Comparison of ENCODE assay signal across 17 cellular contexts in genomic region chr3:37961622-37962455, GRCh38. TPM values are rescaled to one million over a fixed set of nuclear protein-coding genes. Genes with fewer than 3 reads are reported as not detected.
DNase-seq lines count a peak whose midpoint lies in the region; ATAC-seq, FAIRE-seq and TF ChIP-seq lines count a peak whose summit lies in the region.
"Had no signal": no experiment of that assay in that cellular context is flagged by ENCODE, and none has a peak within 500 bp of the region (broad histone marks: within the 10 kb centered on the region; RNA-seq: fewer than 3 reads in every experiment).

No MANE protein-coding gene starts in this region.

- H3K27ac ChIP-seq in ascending aorta (peak overlapping the region; percentile 19 to 26), kidney (ENCODE audit: low read depth in 2 of 2, low read length in 2 of 2) (peak overlapping the region; percentile 17 to 73)
- H3K27ac ChIP-seq: cardiac muscle cell had no signal

- H3K4me3 ChIP-seq in ascending aorta (no peak overlapping the region), kidney (ENCODE audit: low read length in 2 of 2) (peak overlapping the region in 1 of 2 donors; percentile 0)
- H3K4me3 ChIP-seq: cardiac muscle cell had no signal

- intact Hi-C loops in ascending aorta (cut with DNase I) (loop anchor here (5.0 kb wide), 1 partner anchor 40 kb away; no protein-coding TSS in a partner anchor), kidney (cut with DNase I) (loop anchor here (10.0 kb wide), 1 partner anchor 107 kb away; no protein-coding TSS in a partner anchor)

- no peak overlapping the region for H3K9ac ChIP-seq in kidney (ENCODE audit: low read length in 2 of 2)

- ATAC-seq in HG02981 (IDR thresholded peaks at IDR 0.05; ENCODE audit: unreplicated experiment) (no peak), HG02870 (IDR thresholded peaks at IDR 0.05; ENCODE audit: unreplicated experiment) (no peak)

- DNase-seq in EH (ENCODE audit: low read depth) (peak; percentile 34), ascending aorta (ENCODE audit: low spot score in 2 of 2) (no peak), kidney (no peak), renal cortical epithelial cell (ENCODE audit: low read depth) (peak; percentile 62), GM10266 (ENCODE audit: extremely low spot score) (no peak)
- no peak for DNase-seq in stimulated activated CD8-positive, alpha-beta memory T cell treated with anti-CD3 and anti-CD28 coated beads, Interleukin-4, amount 100 ng/mL, for 48 hours
- DNase-seq: activated B cell treated with CpG ODN at 0.5 μM for 24 hours; activated naive CD4-positive, alpha-beta T cell treated with Interleukin-2 at 50 U/mL for 16 hours; BE2C; NCI-H1105 treated with DMSO at 0.1 percent for 48 hours; NCI-H2227 treated with DMSO at 0.1 percent for 48 hours; nucleus accumbens; OCI-M1; SW 1271 had no signal

- TF ChIP-seq CTCF in ascending aorta (IDR thresholded peaks at IDR 0.05) (no peak), kidney (IDR thresholded peaks at IDR 0.05; ENCODE audit: borderline replicate concordance, extremely low read depth, insufficient read depth) (no peak), GM10266 (IDR thresholded peaks at IDR 0.05; ENCODE audit: control insufficient read depth, insufficient read depth, low read depth, missing control alignments) (no peak)

- H3K27me3 ChIP-seq in ascending aorta = no peaks in the 10 kb centered on the region
- H3K27me3 ChIP-seq: BE2C, cardiac muscle cell had no signal

- H3K36me3 ChIP-seq in ascending aorta (no peaks in the 10 kb centered on the region), kidney (ENCODE audit: control insufficient read depth in 1 of 2, insufficient read depth in 2 of 2, low read length in 2 of 2) (no peaks in the 10 kb centered on the region)
- H3K36me3 ChIP-seq: BE2C, cardiac muscle cell had no signal

- H3K9me3 ChIP-seq in ascending aorta = no peaks in the 10 kb centered on the region
- no peaks in the 10 kb centered on the region for H3K9me3 ChIP-seq in kidney (ENCODE audit: control insufficient read depth in 1 of 2, low read length in 2 of 2)
- H3K9me3 ChIP-seq: BE2C had no signal

- no peak for FAIRE-seq in kidney (lab: Jason Lieb, UNC)

- H3K4me1 ChIP-seq in ascending aorta = peaks cover 0 to 20% of the 10 kb centered on the region in 2 donors
- peaks cover 48 to 49% of the 10 kb centered on the region in 2 donors for H3K4me1 ChIP-seq in kidney (ENCODE audit: control insufficient read depth in 1 of 2, insufficient read depth in 1 of 2, low read depth in 1 of 2, low read length in 2 of 2)
- H3K4me1 ChIP-seq: BE2C had no signal

RNA-seq across cellular contexts. Expression of gene VILL, which starts 28.7 kb away (rescaled TPM):
- 6.3 TPM for total RNA-seq in ascending aorta
- 7.6 TPM for total RNA-seq in kidney
- 7.4 TPM for polyA plus RNA-seq in kidney (ENCODE audit: insufficient read depth, low read depth, low replicate concordance)
- 4.0 and 4.5 TPM in 2 replicates for total RNA-seq in renal cortical epithelial cell

Comparison
In these comparisons a context has a peak if more than half of its experiments do, and no peak if none do; other contexts are left out.
1. DNase-seq: peak in EH (single experiment) and renal cortical epithelial cell (single experiment); none in ascending aorta (0 of 2), kidney (single experiment), stimulated activated CD8-positive, alpha-beta memory T cell treated with anti-CD3 and anti-CD28 coated beads, Interleukin-4, amount 100 ng/mL, for 48 hours (single experiment) and GM10266 (single experiment).